ENCODE assay signal across 8 cellular contexts in the genomic region with DNA sequence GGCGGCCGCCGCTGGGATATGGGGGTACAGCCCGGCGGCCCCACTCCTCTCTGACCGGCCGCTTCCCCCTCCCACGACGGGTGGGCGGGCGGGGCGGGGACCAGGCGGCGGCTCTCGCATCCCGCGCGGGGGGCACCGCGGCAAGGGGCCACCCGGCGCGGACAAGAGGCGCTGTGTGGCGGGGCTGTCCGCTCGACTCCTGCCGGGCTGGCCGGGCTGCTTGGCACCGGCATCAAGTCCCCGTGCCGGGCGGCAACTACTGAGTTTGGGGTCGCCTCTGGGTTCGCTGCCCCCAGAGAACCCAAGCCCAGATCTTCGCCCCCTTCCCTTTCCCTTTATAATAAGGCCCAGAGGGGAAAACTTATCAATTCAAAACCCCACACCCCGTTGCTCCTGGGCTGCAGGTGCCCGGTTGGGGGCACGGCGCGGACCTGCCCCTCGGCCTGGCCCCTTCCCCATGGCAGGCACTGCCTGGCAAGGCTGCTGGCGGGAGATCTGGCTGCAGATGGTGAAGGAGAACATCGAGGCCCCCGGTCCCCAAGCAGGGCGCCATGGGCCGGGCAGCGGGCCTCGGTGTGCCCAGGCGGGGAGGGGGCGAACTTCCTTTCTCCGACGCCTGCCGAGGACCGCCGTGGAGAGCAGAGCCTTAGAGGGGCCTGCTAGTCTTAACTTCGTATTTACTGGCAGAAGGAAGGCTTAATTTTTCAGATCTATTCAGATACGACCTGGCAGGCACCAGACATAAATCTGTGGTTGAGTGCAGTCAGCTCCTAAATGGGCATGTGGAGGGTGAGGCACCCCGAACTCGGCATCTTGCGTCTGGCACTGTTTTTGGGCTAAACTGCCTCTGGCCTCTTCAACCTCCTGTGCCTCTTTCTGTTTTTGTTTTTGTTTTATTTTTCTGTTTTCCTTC. TPM values are rescaled to one million over a fixed set of nuclear protein-coding genes. Genes with fewer than 3 reads are reported as not detected.
A peak's percentile ranks its signal among the peaks of the same experiment; 100 is the strongest.
DNase-seq lines count a peak whose midpoint lies in the region; ATAC-seq and TF ChIP-seq lines count a peak whose summit lies in the region.

No MANE protein-coding gene starts in this region.

- H3K36me3 ChIP-seq in left lung (no peaks in the 10 kb centered on the region), upper lobe of right lung (no peaks in the 10 kb centered on the region)

- H3K27me3 Mint-ChIP-seq in activated naive CD4-positive, alpha-beta T cell treated with anti-CD3 and anti-CD28 coated beads, Interleukin-2, amount 10 ng/mL, durations not matched to agents 7 days and 5 days = peaks cover 52% of the 10 kb centered on the region

- peak overlapping the region; percentile 77 for H3K4me3 Mint-ChIP-seq in activated naive CD4-positive, alpha-beta T cell treated with anti-CD3 and anti-CD28 coated beads, Interleukin-2, amount 10 ng/mL, durations not matched to agents 7 days and 5 days

- H3K27me3 ChIP-seq in left lung (peaks cover 19 to 58% of the 10 kb centered on the region in 2 donors), upper lobe of right lung (peaks cover 29% of the 10 kb centered on the region)

- peaks cover 50% of the 10 kb centered on the region for H3K4me1 Mint-ChIP-seq in activated naive CD4-positive, alpha-beta T cell treated with anti-CD3 and anti-CD28 coated beads, Interleukin-2, amount 10 ng/mL, durations not matched to agents 7 days and 5 days

- CTCF ChIA-PET in activated naive CD4-positive, alpha-beta T cell treated with anti-CD3 and anti-CD28 coated beads, Interleukin-2, amount 10 ng/mL, durations not matched to agents 7 days and 5 days (lab: Charles Lee) = interaction anchor here (1.6 kb wide), 1 partner anchor 216 kb away, joined by 3 read pairs; no protein-coding TSS in a partner anchor

- intact Hi-C loops in left lung (cut with DNase I) (loop anchor here in 1 of 2 donors (10.0 kb wide), 1 partner anchor 218 kb away; no protein-coding TSS in a partner anchor), upper lobe of right lung (cut with DNase I) (no loop called here)

- peaks cover 8% of the 10 kb centered on the region for H3K36me3 Mint-ChIP-seq in activated naive CD4-positive, alpha-beta T cell treated with anti-CD3 and anti-CD28 coated beads, Interleukin-2, amount 10 ng/mL, durations not matched to agents 7 days and 5 days

- H3K27ac Mint-ChIP-seq in activated naive CD4-positive, alpha-beta T cell treated with anti-CD3 and anti-CD28 coated beads, Interleukin-2, amount 10 ng/mL, durations not matched to agents 7 days and 5 days = no peak overlapping the region

- in situ Hi-C loops in astrocyte of the cerebellum (cut with HindIII; ENCODE audit: low sequenced_read_pairs) = no loop called here

- peak; percentile 36 for DNase-seq in activated naive CD4-positive, alpha-beta T cell treated with anti-CD3 and anti-CD28 coated beads, Interleukin-2, amount 10 ng/mL, durations not matched to agents 7 days and 5 days
- DNase-seq in activated naive CD4-positive, alpha-beta T cell treated with Interleukin-2 at 50 U/mL for 16 hours = no peak
- DNase-seq in astrocyte of the cerebellum (ENCODE audit: low read depth) (no peak), left lung (no peak), upper lobe of right lung (no peak), GM19240 (ENCODE audit: insufficient read length, low spot score) (no peak), GM19238 (ENCODE audit: insufficient read length, low spot score) (no peak), UCSD-AML1 (lab: John Stamatoyannopoulos, UW; ENCODE audit: unreplicated experiment) (no peak)

- H3K4me3 ChIP-seq in astrocyte of the cerebellum (ENCODE audit: low read depth, low read length) (peak overlapping the region; percentile 56), left lung (peak overlapping the region; percentile 33 to 35), upper lobe of right lung (peak overlapping the region; percentile 45)

- no peaks in the 10 kb centered on the region for H3K9me3 ChIP-seq in left lung
- no peaks in the 10 kb centered on the region for H3K9me3 ChIP-seq in upper lobe of right lung

- peaks cover 0 to 16% of the 10 kb centered on the region in 2 donors for H3K4me1 ChIP-seq in left lung
- H3K4me1 ChIP-seq in upper lobe of right lung = no peaks in the 10 kb centered on the region

- no peak for ATAC-seq in left lung
- ATAC-seq in upper lobe of right lung = no peak

- H3K9me3 Mint-ChIP-seq in activated naive CD4-positive, alpha-beta T cell treated with anti-CD3 and anti-CD28 coated beads, Interleukin-2, amount 10 ng/mL, durations not matched to agents 7 days and 5 days = no peaks in the 10 kb centered on the region

- H3K27ac ChIP-seq in left lung (no peak overlapping the region), upper lobe of right lung (no peak overlapping the region)

- TF ChIP-seq CTCF in astrocyte of the cerebellum (IDR thresholded peaks at IDR 0.05; ENCODE audit: low read depth, low read length, missing control alignments) (no peak), left lung (IDR thresholded peaks at IDR 0.05) (no peak), upper lobe of right lung (IDR thresholded peaks at IDR 0.05) (no peak)

RNA-seq across cellular contexts. Expression of a gene that starts 0.9 kb away (rescaled TPM):
- total RNA-seq in left lung = 1 to 10 TPM; 3.9 to 4.9 TPM
- 4.2 TPM for total RNA-seq in upper lobe of right lung

RNA-seq across cellular contexts. Expression of a gene that starts 38.2 kb away (rescaled TPM):
- total RNA-seq in left lung = not detected
- total RNA-seq in upper lobe of right lung = not detected
